In the genomic region with DNA sequence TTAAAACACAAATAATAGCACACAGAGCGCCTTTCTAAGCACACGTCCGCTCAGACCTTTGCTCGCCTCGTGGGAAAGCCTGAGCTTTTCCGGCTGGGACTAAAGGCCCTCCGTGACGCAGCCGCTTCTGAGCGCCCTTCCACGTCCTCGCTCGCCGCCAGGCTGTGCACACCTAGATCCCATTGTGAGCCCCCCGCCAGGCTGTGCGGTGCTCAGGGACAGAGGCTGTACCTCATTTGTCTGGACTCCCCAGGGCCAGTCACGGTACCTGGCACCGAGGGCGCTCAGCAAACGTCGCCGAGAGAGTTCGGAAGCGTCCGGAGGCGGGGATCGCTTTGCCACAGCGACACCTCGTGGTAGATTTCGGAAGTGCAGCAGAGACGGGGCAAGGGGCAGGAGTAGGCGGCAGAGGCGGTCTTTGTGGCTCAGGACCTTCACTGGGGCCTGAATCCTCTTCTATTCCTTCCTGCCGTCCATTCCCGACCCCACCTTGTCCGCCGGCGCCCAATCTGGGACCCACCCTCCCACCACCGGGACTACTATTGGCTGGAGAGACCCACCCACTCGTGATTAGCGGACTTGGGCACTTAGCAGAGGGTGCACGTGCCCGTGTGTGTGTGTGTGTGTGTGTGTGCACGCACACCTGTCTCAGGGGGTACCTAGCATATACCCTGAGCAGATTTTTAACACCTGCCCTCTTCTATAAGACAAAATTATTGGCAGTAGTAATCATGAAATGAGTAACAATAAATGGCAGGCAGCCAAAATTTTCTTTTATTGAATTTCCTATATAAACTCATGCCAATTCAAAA, we compare ENCODE assay signal across 8 cellular contexts.
DNase-seq lines count a peak whose midpoint lies in the region; ATAC-seq, FAIRE-seq and TF ChIP-seq lines count a peak whose summit lies in the region.

No MANE protein-coding gene starts in this region.

- TF ChIP-seq CTCF in WI38 (IDR thresholded peaks at IDR 0.05; ENCODE audit: low read depth, low read length) (peak; percentile 94), bronchial epithelial cell (IDR thresholded peaks at IDR 0.05; ENCODE audit: insufficient read depth, low read length, severe bottlenecking) (peak; percentile 99), keratinocyte (optimal IDR thresholded peaks at IDR 0.05 in 1 of 3, IDR thresholded peaks at IDR 0.05 in 1 of 3, conservative IDR thresholded peaks at IDR 0.05 in 1 of 3; ENCODE audit: extremely low read depth in 1 of 3, insufficient read depth in 2 of 3, low read length in 3 of 3) (peak; percentile 92 to 97 (median 96))

- H3K36me3 ChIP-seq in bronchial epithelial cell (ENCODE audit: control insufficient read depth, insufficient read depth, low read length) (no peaks in the 10 kb centered on the region), keratinocyte (ENCODE audit: control insufficient read depth in 2 of 2, extremely low read depth in 1 of 2, insufficient read depth in 2 of 2, low read length in 2 of 2) (no peaks in the 10 kb centered on the region)

- H3K27ac ChIP-seq in keratinocyte (ENCODE audit: control insufficient read depth, insufficient read depth, low read length): no peak overlapping the region

- FAIRE-seq in bronchial epithelial cell (lab: Jason Lieb, UNC) (no peak), keratinocyte (lab: Jason Lieb, UNC) (peak; percentile 72)

- ATAC-seq in HG02970 (IDR thresholded peaks at IDR 0.05; ENCODE audit: low FRiP score, unreplicated experiment): peak; percentile 81

- H2AFZ ChIP-seq in keratinocyte (ENCODE audit: control insufficient read depth, low read length): peak overlapping the region; percentile 92

- no peaks in the 10 kb centered on the region for H3K9me1 ChIP-seq in keratinocyte (ENCODE audit: control insufficient read depth, extremely low read depth, insufficient read depth, low read length)

- peak; percentile 52 for DNase-seq in NCI-H510A treated with DMSO at 0.1 percent for 48 hours (lab: John Stamatoyannopoulos, UW)
- no peak for DNase-seq in NCI-H510A (lab: John Stamatoyannopoulos, UW)
- DNase-seq in NCI-H2107 (lab: John Stamatoyannopoulos, UW): peak; percentile 28
- DNase-seq in bronchial epithelial cell (ENCODE audit: low read depth): peak; percentile 57
- no peak for DNase-seq in keratinocyte (ENCODE audit: low read depth, low spot score)
- DNase-seq in stimulated activated CD4-positive, alpha-beta T cell treated with anti-CD3 and anti-CD28 coated beads, Interleukin-12 subunit alpha, Interleukin-12 subunit beta, amount 100 ng/mL, for 24 hours (ENCODE audit: low read depth in 2 of 2): peak; percentile 85 to 95

- H3K9ac ChIP-seq in keratinocyte (ENCODE audit: control insufficient read depth, extremely low read depth, insufficient read depth, low read length): peak overlapping the region; percentile 38

- H3K79me2 ChIP-seq in keratinocyte (ENCODE audit: control insufficient read depth, insufficient read depth, low read length): no peaks in the 10 kb centered on the region

- peak overlapping the region; percentile 41 for H3K4me3 ChIP-seq in WI38 (ENCODE audit: low read depth, low read length)
- H3K4me3 ChIP-seq in bronchial epithelial cell (ENCODE audit: low read depth, low read length): peak overlapping the region; percentile 24
- H3K4me3 ChIP-seq in keratinocyte (ENCODE audit: control insufficient read depth in 2 of 3, extremely low read depth in 1 of 3, insufficient read depth in 2 of 3, low read depth in 1 of 3, low read length in 3 of 3): peak overlapping the region; percentile 30 to 65 (median 61)

- H3K27me3 ChIP-seq in bronchial epithelial cell (ENCODE audit: control insufficient read depth, insufficient read depth, low read length) (peaks cover 5% of the 10 kb centered on the region), keratinocyte (ENCODE audit: control insufficient read depth, extremely low read depth, insufficient read depth, low read length) (peaks cover 28% of the 10 kb centered on the region)

- no peaks in the 10 kb centered on the region for H3K9me3 ChIP-seq in keratinocyte (ENCODE audit: control insufficient read depth, low read depth, low read length)

- peaks cover 2% of the 10 kb centered on the region for H3K4me1 ChIP-seq in keratinocyte (ENCODE audit: control insufficient read depth, extremely low read depth, insufficient read depth, low read length)

- peak overlapping the region; percentile 86 for H3K4me2 ChIP-seq in keratinocyte (ENCODE audit: control insufficient read depth, extremely low read depth, insufficient read depth, low read depth, low read length)

- dilution Hi-C loops in keratinocyte (cut with MboI; ENCODE audit: extremely low pct_ligation_motif_present, low sequenced_read_pairs): no loop called here

- H4K20me1 ChIP-seq in keratinocyte (ENCODE audit: control insufficient read depth, extremely low read depth, insufficient read depth, low read length): no peaks in the 10 kb centered on the region

Comparison
In these comparisons a context has a peak if more than half of its experiments do, and no peak if none do; other contexts are left out.
1. DNase-seq: peak in NCI-H510A treated with DMSO at 0.1 percent for 48 hours (single experiment), NCI-H2107 (single experiment), bronchial epithelial cell (single experiment) and stimulated activated CD4-positive, alpha-beta T cell treated with anti-CD3 and anti-CD28 coated beads, Interleukin-12 subunit alpha, Interleukin-12 subunit beta, amount 100 ng/mL, for 24 hours (2 of 2); none in NCI-H510A (single experiment) and keratinocyte (single experiment).
2. Peak in every context shown above with its lines, with median percentiles within 50 percentile points of each other: H3K4me3 ChIP-seq and CTCF ChIP-seq.